ENCODE assay signal across 38 cellular contexts in the genomic region with DNA sequence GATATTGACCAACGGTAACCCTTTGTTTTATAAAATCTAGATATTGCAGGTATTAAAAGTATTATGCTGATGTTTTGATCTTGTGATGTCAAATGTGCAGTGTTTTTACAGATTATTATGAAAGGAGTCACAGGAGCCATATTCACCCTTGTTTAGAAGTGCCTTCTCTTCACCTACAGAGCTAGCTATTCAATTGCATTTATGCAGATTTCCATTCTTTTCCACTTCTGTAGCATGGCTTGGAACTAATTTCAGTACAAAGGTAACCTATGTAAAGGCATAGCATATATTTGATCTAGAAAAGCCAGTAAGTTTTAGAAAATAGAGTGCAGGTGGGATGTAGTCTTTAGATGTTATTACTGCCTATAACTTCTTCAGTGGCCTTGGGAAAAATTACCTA.
"Had no signal": no experiment of that assay in that cellular context is flagged by ENCODE, and none has a peak within 500 bp of the region (broad histone marks: within the 10 kb centered on the region; RNA-seq: fewer than 3 reads in every experiment).

No MANE protein-coding gene starts in this region.

- H3K4me1 ChIP-seq: adrenal gland, ascending aorta, body of pancreas, breast epithelium had no signal

- H3K9me3 Mint-ChIP-seq: activated naive CD4-positive, alpha-beta T cell treated with anti-CD3 and anti-CD28 coated beads for 36 hours; activated naive CD4-positive, alpha-beta T cell treated with anti-CD3 and anti-CD28 coated beads, Interleukin-2, amount 10 ng/mL, durations not matched to agents 7 days and 5 days; activated naive CD4-positive, alpha-beta T cell treated with anti-CD3 and anti-CD28 coated beads, Interleukin-2, amount 50 U/mL, for 24 hours; activated naive CD4-positive, alpha-beta T cell treated with anti-CD3 and anti-CD28 coated beads, Interleukin-2, amount 50 U/mL, for 72 hours; activated naive CD8-positive, alpha-beta T cell treated with anti-CD3 and anti-CD28 coated beads for 36 hours; activated naive CD8-positive, alpha-beta T cell treated with anti-CD3 and anti-CD28 coated beads, Interleukin-2, amount 10 ng/mL, durations not matched to agents 7 days and 5 days; activated naive CD8-positive, alpha-beta T cell treated with anti-CD3 and anti-CD28 coated beads, Interleukin-2, amount 50 U/mL, for 24 hours; activated T-cell treated with anti-CD3 and anti-CD28 coated beads, Interleukin-2, amount 50 U/mL, for 24 hours; activated T-cell treated with anti-CD3 and anti-CD28 coated beads, Interleukin-2, amount 50 U/mL, for 72 hours; activated T-helper 1 cell treated with anti-CD3 and anti-CD28 coated beads, Interleukin-12 subunit alpha, Interleukin-12 subunit beta, Interleukin-2, Interleukin-4 antibody, amounts not matched to agents 30 ng/mL and 10 ng/mL and 1 ng/mL, durations not matched to agents 14 hours and 24 hours and 36 hours; activated T-helper 2 cell treated with anti-CD3 and anti-CD28 coated beads, Interferon-gamma antibody, Interleukin-2, Interleukin-4, amounts not matched to agents 10 μg/mL and 5 μg/mL and 100 μg/mL, durations not matched to agents 14 hours and 24 hours and 36 hours; brain; central memory CD8-positive, alpha-beta T cell had no signal

- H3K27ac ChIP-seq: adrenal gland, ascending aorta, body of pancreas, brain microvascular endothelial cell, breast epithelium, cardiac muscle cell had no signal

- H3K27me3 Mint-ChIP-seq: activated naive CD4-positive, alpha-beta T cell treated with anti-CD3 and anti-CD28 coated beads, Interleukin-2, amount 10 ng/mL, durations not matched to agents 7 days and 5 days; activated naive CD4-positive, alpha-beta T cell treated with anti-CD3 and anti-CD28 coated beads, Interleukin-2, amount 50 U/mL, for 24 hours; activated naive CD8-positive, alpha-beta T cell treated with anti-CD3 and anti-CD28 coated beads, Interleukin-2, amount 10 ng/mL, durations not matched to agents 7 days and 5 days; activated naive CD8-positive, alpha-beta T cell treated with anti-CD3 and anti-CD28 coated beads, Interleukin-2, amount 50 U/mL, for 24 hours; brain had no signal

- H3K9me3 ChIP-seq: adrenal gland, ascending aorta, body of pancreas, breast epithelium had no signal

- H3K4me3 ChIP-seq: adrenal gland, ascending aorta, body of pancreas, breast epithelium, cardiac muscle cell had no signal

- H3K36me3 ChIP-seq: adrenal gland, ascending aorta, brain microvascular endothelial cell, breast epithelium, cardiac muscle cell had no signal

- H3K36me3 Mint-ChIP-seq: activated naive CD4-positive, alpha-beta T cell treated with anti-CD3 and anti-CD28 coated beads, Interleukin-2, amount 10 ng/mL, durations not matched to agents 7 days and 5 days; activated naive CD4-positive, alpha-beta T cell treated with anti-CD3 and anti-CD28 coated beads, Interleukin-2, amount 50 U/mL, for 24 hours; activated naive CD4-positive, alpha-beta T cell treated with anti-CD3 and anti-CD28 coated beads, Interleukin-2, amount 50 U/mL, for 72 hours; activated naive CD8-positive, alpha-beta T cell; activated naive CD8-positive, alpha-beta T cell treated with anti-CD3 and anti-CD28 coated beads for 36 hours; activated naive CD8-positive, alpha-beta T cell treated with anti-CD3 and anti-CD28 coated beads, Interleukin-2, amount 10 ng/mL, durations not matched to agents 7 days and 5 days; brain had no signal

- DNase-seq: activated effector memory CD4-positive, alpha-beta T cell treated with anti-CD3 and anti-CD28 coated beads, Interleukin-2, amount 50 U/mL, for 16 hours; activated effector memory CD4-positive, alpha-beta T cell treated with Interleukin-2 at 50 U/mL for 16 hours; activated gamma-delta T cell; activated gamma-delta T cell treated with Interleukin-2 at 50 U/mL for 16 hours; activated naive CD4-positive, alpha-beta T cell; activated naive CD4-positive, alpha-beta T cell treated with anti-CD3 and anti-CD28 coated beads for 36 hours; activated naive CD4-positive, alpha-beta T cell treated with anti-CD3 and anti-CD28 coated beads, Interleukin-2, amount 10 ng/mL, durations not matched to agents 7 days and 5 days; activated naive CD4-positive, alpha-beta T cell treated with anti-CD3 and anti-CD28 coated beads, Interleukin-2, amount 50 U/mL, for 16 hours; activated naive CD4-positive, alpha-beta T cell treated with Interleukin-2 at 50 U/mL for 16 hours; activated naive CD8-positive, alpha-beta T cell treated with anti-CD3 and anti-CD28 coated beads for 36 hours; activated naive CD8-positive, alpha-beta T cell treated with anti-CD3 and anti-CD28 coated beads, Interleukin-2, amount 10 ng/mL, durations not matched to agents 7 days and 5 days; activated naive CD8-positive, alpha-beta T cell treated with anti-CD3 and anti-CD28 coated beads, Interleukin-2, amount 50 U/mL, for 24 hours; activated T-cell treated with anti-CD3 and anti-CD28 coated beads, Interleukin-2, amount 50 U/mL, for 1 hour; activated T-cell treated with anti-CD3 and anti-CD28 coated beads, Interleukin-2, amount 50 U/mL, for 24 hours; activated T-cell treated with anti-CD3 and anti-CD28 coated beads, Interleukin-2, amount 50 U/mL, for 4 hours; activated T-cell treated with anti-CD3 and anti-CD28 coated beads, Interleukin-2, amount 50 U/mL, for 48 hours; activated T-cell treated with anti-CD3 and anti-CD28 coated beads, Interleukin-2, amount 50 U/mL, for 72 hours; adrenal gland; amniotic stem cell; amygdala; anterior cingulate cortex; aorta; body of pancreas; brain microvascular endothelial cell; caudate nucleus; central memory CD4-positive, alpha-beta T cell; cerebellar nuclear complex had no signal

- H3K27ac Mint-ChIP-seq: activated naive CD4-positive, alpha-beta T cell treated with anti-CD3 and anti-CD28 coated beads for 36 hours; activated naive CD4-positive, alpha-beta T cell treated with anti-CD3 and anti-CD28 coated beads, Interleukin-2, amount 10 ng/mL, durations not matched to agents 7 days and 5 days; activated naive CD4-positive, alpha-beta T cell treated with anti-CD3 and anti-CD28 coated beads, Interleukin-2, amount 50 U/mL, for 24 hours; activated naive CD4-positive, alpha-beta T cell treated with anti-CD3 and anti-CD28 coated beads, Interleukin-2, amount 50 U/mL, for 72 hours; activated naive CD8-positive, alpha-beta T cell; activated naive CD8-positive, alpha-beta T cell treated with anti-CD3 and anti-CD28 coated beads for 36 hours; activated naive CD8-positive, alpha-beta T cell treated with anti-CD3 and anti-CD28 coated beads, Interleukin-2, amount 10 ng/mL, durations not matched to agents 7 days and 5 days; activated naive CD8-positive, alpha-beta T cell treated with anti-CD3 and anti-CD28 coated beads, Interleukin-2, amount 50 U/mL, for 24 hours; activated T-cell treated with anti-CD3 and anti-CD28 coated beads, Interleukin-2, amount 50 U/mL, for 24 hours; activated T-cell treated with anti-CD3 and anti-CD28 coated beads, Interleukin-2, amount 50 U/mL, for 72 hours; activated T-helper 1 cell treated with anti-CD3 and anti-CD28 coated beads, Interleukin-12 subunit alpha, Interleukin-12 subunit beta, Interleukin-2, Interleukin-4 antibody, amounts not matched to agents 30 ng/mL and 10 ng/mL and 1 ng/mL, durations not matched to agents 14 hours and 24 hours and 36 hours; activated T-helper 17 cell treated with anti-CD3 and anti-CD28 coated beads, Interleukin-2, amount 50 U/mL, for 72 hours; activated T-helper 2 cell treated with anti-CD3 and anti-CD28 coated beads, Interferon-gamma antibody, Interleukin-2, Interleukin-4, amounts not matched to agents 10 μg/mL and 5 μg/mL and 100 μg/mL, durations not matched to agents 14 hours and 24 hours and 36 hours; brain had no signal

- H3K27me3 ChIP-seq: adrenal gland, ascending aorta, body of pancreas, brain microvascular endothelial cell, breast epithelium, cardiac muscle cell had no signal

- H3K4me1 Mint-ChIP-seq: activated naive CD4-positive, alpha-beta T cell treated with anti-CD3 and anti-CD28 coated beads, Interleukin-2, amount 10 ng/mL, durations not matched to agents 7 days and 5 days; activated naive CD4-positive, alpha-beta T cell treated with anti-CD3 and anti-CD28 coated beads, Interleukin-2, amount 50 U/mL, for 24 hours; activated naive CD8-positive, alpha-beta T cell treated with anti-CD3 and anti-CD28 coated beads for 36 hours; activated naive CD8-positive, alpha-beta T cell treated with anti-CD3 and anti-CD28 coated beads, Interleukin-2, amount 10 ng/mL, durations not matched to agents 7 days and 5 days; activated naive CD8-positive, alpha-beta T cell treated with anti-CD3 and anti-CD28 coated beads, Interleukin-2, amount 50 U/mL, for 24 hours; activated T-helper 17 cell treated with anti-CD3 and anti-CD28 coated beads, Interleukin-2, amount 50 U/mL, for 72 hours; central memory CD8-positive, alpha-beta T cell had no signal

- H3K4me3 Mint-ChIP-seq: activated naive CD4-positive, alpha-beta T cell treated with anti-CD3 and anti-CD28 coated beads for 36 hours; activated naive CD4-positive, alpha-beta T cell treated with anti-CD3 and anti-CD28 coated beads, Interleukin-2, amount 10 ng/mL, durations not matched to agents 7 days and 5 days; activated naive CD4-positive, alpha-beta T cell treated with anti-CD3 and anti-CD28 coated beads, Interleukin-2, amount 50 U/mL, for 24 hours; activated naive CD8-positive, alpha-beta T cell; activated naive CD8-positive, alpha-beta T cell treated with anti-CD3 and anti-CD28 coated beads for 36 hours; activated naive CD8-positive, alpha-beta T cell treated with anti-CD3 and anti-CD28 coated beads, Interleukin-2, amount 10 ng/mL, durations not matched to agents 7 days and 5 days; activated naive CD8-positive, alpha-beta T cell treated with anti-CD3 and anti-CD28 coated beads, Interleukin-2, amount 50 U/mL, for 24 hours; activated T-cell treated with anti-CD3 and anti-CD28 coated beads, Interleukin-2, amount 50 U/mL, for 24 hours; activated T-cell treated with anti-CD3 and anti-CD28 coated beads, Interleukin-2, amount 50 U/mL, for 4 hours; activated T-cell treated with anti-CD3 and anti-CD28 coated beads, Interleukin-2, amount 50 U/mL, for 72 hours; activated T-helper 1 cell treated with anti-CD3 and anti-CD28 coated beads, Interleukin-12 subunit alpha, Interleukin-12 subunit beta, Interleukin-2, Interleukin-4 antibody, amounts not matched to agents 30 ng/mL and 10 ng/mL and 1 ng/mL, durations not matched to agents 14 hours and 24 hours and 36 hours; activated T-helper 17 cell treated with anti-CD3 and anti-CD28 coated beads, Interleukin-2, amount 50 U/mL, for 72 hours; brain; central memory CD8-positive, alpha-beta T cell had no signal

- ATAC-seq: activated naive CD4-positive, alpha-beta T cell treated with anti-CD3 and anti-CD28 coated beads, Interleukin-2, amount 50 U/mL, for 72 hours; activated naive CD8-positive, alpha-beta T cell treated with anti-CD3 and anti-CD28 coated beads, Interleukin-2, amount 50 U/mL, for 24 hours; activated T-cell treated with anti-CD3 and anti-CD28 coated beads, Interleukin-2, amount 50 U/mL, for 4 hours; activated T-cell treated with anti-CD3 and anti-CD28 coated beads, Interleukin-2, amount 50 U/mL, for 72 hours; activated T-helper 17 cell treated with anti-CD3 and anti-CD28 coated beads, Interleukin-2, amount 50 U/mL, for 72 hours; body of pancreas had no signal
